Comparison of ENCODE assay signal across 1 cellular context in genomic region chr12:11650279-11650696, GRCh38.
TF ChIP-seq lines count a peak whose summit lies in the region.

No MANE protein-coding gene starts in this region.

TF ChIP-seq in HCT116, 20 proteins besides CTCF, POLR2A, EP300 and RAD21 (continued from another document):
- TF ChIP-seq, protein P1, sequence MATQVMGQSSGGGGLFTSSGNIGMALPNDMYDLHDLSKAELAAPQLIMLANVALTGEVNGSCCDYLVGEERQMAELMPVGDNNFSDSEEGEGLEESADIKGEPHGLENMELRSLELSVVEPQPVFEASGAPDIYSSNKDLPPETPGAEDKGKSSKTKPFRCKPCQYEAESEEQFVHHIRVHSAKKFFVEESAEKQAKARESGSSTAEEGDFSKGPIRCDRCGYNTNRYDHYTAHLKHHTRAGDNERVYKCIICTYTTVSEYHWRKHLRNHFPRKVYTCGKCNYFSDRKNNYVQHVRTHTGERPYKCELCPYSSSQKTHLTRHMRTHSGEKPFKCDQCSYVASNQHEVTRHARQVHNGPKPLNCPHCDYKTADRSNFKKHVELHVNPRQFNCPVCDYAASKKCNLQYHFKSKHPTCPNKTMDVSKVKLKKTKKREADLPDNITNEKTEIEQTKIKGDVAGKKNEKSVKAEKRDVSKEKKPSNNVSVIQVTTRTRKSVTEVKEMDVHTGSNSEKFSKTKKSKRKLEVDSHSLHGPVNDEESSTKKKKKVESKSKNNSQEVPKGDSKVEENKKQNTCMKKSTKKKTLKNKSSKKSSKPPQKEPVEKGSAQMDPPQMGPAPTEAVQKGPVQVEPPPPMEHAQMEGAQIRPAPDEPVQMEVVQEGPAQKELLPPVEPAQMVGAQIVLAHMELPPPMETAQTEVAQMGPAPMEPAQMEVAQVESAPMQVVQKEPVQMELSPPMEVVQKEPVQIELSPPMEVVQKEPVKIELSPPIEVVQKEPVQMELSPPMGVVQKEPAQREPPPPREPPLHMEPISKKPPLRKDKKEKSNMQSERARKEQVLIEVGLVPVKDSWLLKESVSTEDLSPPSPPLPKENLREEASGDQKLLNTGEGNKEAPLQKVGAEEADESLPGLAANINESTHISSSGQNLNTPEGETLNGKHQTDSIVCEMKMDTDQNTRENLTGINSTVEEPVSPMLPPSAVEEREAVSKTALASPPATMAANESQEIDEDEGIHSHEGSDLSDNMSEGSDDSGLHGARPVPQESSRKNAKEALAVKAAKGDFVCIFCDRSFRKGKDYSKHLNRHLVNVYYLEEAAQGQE (IDR thresholded peaks at IDR 0.05; ENCODE audit: low read depth) = no peak
- TF ChIP-seq SIN3A (IDR thresholded peaks at IDR 0.05; ENCODE audit: low read depth) (no peak), YY1 (IDR thresholded peaks at IDR 0.05; ENCODE audit: extremely low read depth, insufficient replicate concordance, low read depth, low read length) (no peak), EZH2phosphoT487 (IDR thresholded peaks at IDR 0.05; ENCODE audit: borderline replicate concordance) (no peak), ELF1 (IDR thresholded peaks at IDR 0.05; ENCODE audit: borderline replicate concordance, low read depth) (no peak)
